In the genomic region with DNA sequence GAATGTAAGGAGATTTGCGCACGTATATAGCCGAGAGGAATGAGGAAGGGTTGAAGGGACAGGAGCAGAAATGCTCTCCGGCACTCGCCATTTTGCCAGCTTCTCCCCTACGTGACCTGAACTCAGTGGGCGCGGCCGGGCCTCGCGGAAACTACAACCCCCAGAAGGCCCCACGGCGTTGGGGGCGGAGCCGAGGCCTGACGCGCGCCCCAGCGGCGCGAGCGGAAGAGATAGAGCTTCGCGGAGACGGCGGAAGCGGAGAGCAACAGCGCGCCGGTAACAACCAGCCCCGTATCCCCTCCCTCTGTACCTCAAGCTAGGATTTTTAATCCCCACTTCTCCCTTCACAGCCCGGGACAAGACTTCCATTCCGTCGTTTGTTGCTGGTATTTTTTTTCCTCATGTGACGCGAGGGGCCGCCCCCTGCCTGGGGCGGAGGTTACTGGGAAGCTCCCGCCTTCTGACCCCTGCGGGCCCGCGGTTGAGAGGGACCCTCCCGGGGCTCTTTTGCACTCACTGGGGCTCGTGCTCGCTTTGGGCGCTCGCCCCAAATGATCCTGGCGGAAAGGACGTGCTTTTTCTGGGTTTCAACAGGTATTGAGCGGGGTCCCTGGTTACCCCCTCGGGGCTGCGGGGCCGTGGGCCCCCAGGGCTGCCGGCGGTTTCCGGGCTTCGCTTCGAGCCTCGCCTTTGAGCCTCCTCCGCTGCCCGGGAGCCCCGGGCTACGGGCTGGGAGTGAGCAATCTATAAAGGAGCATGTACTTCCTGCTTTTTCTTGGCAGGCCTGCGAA, we compare ENCODE assay signal across 8 cellular contexts. TPM values are rescaled to one million over a fixed set of nuclear protein-coding genes. Genes with fewer than 3 reads are reported as not detected.
DNase-seq lines count a peak whose midpoint lies in the region; TF ChIP-seq lines count a peak whose summit lies in the region.

R3HCC1L (plus strand) TSS at position 227 of the 791 bp plus-strand sequence. CDS start 73,458 bp downstream, outside the sequence.

- H3K4me1 ChIP-seq in SK-N-SH (ENCODE audit: control insufficient read depth in 1 of 2, insufficient read depth in 2 of 2, low read depth in 1 of 2, low read length in 1 of 2) (no peaks in the 10 kb centered on the region; a peak in 2 of 4 replicates), suprapubic skin (peaks cover 11% of the 10 kb centered on the region)

- peak within 1 kb of the TSS; percentile 88 for H3K9ac ChIP-seq in SK-N-SH

- H3K9me2 ChIP-seq in SK-N-SH = no peaks in the 10 kb centered on the region

- peak; percentile 22 to 73 for TF ChIP-seq POLR2A in suprapubic skin (IDR thresholded peaks at IDR 0.05)

- TF ChIP-seq EP300 in SK-N-SH (IDR thresholded peaks at IDR 0.05; ENCODE audit: borderline replicate concordance in 1 of 2, low read depth in 1 of 2, low read length in 1 of 2) = no peak
- no peak for TF ChIP-seq EP300 in suprapubic skin (IDR thresholded peaks at IDR 0.05)

- under 1% methylated on average over 28 of the region's 64 CpGs for WGBS in SK-N-SH (ENCODE audit: low lambda C conversion rate)
- under 1% methylated on average over 52 of the region's 64 CpGs for WGBS in suprapubic skin

- H3K4me2 ChIP-seq in SK-N-SH = peak within 1 kb of the TSS; percentile 85

- TF ChIP-seq CTCF in GM06990 (IDR thresholded peaks at IDR 0.05; ENCODE audit: insufficient read depth, low read length, poor library complexity, severe bottlenecking) = no peak
- no peak for TF ChIP-seq CTCF in HFF-Myc (IDR thresholded peaks at IDR 0.05; ENCODE audit: low read depth, low read length, missing control alignments)
- no peak for TF ChIP-seq CTCF in SK-N-SH (IDR thresholded peaks at IDR 0.05)
- TF ChIP-seq CTCF in suprapubic skin (IDR thresholded peaks at IDR 0.05) = no peak

- H3K36me3 ChIP-seq in GM06990 (ENCODE audit: control insufficient read depth, insufficient read depth, low read length) (no peaks in the 10 kb centered on the region), SK-N-SH (replicated peaks in 1 of 2; ENCODE audit: control insufficient read depth in 1 of 2, insufficient read depth in 2 of 2, low read length in 1 of 2) (no peaks in the 10 kb centered on the region), suprapubic skin (no peaks in the 10 kb centered on the region)

- H3K27ac ChIP-seq in SK-N-SH (ENCODE audit: low read depth in 2 of 2, low read length in 1 of 2) (peak within 1 kb of the TSS; percentile 85 to 93), suprapubic skin (peak within 1 kb of the TSS; percentile 94)

- H3K9me3 ChIP-seq in SK-N-SH (no peaks in the 10 kb centered on the region), suprapubic skin (no peaks in the 10 kb centered on the region)

- H3K4me3 ChIP-seq in GM06990 (replicated peaks; ENCODE audit: low read depth, low read length) = peak within 1 kb of the TSS; percentile 89
- H3K4me3 ChIP-seq in HFF-Myc (replicated peaks; ENCODE audit: low read depth, low read length) = peak within 1 kb of the TSS; percentile 91
- H3K4me3 ChIP-seq in SK-N-SH (ENCODE audit: low read depth in 2 of 2, low read length in 1 of 2) = peak within 1 kb of the TSS; percentile 84 to 86
- peak within 1 kb of the TSS; percentile 88 for H3K4me3 ChIP-seq in suprapubic skin

- TF ChIP-seq RAD21 in SK-N-SH (IDR thresholded peaks at IDR 0.05; ENCODE audit: low read length) = no peak

- H4K20me1 ChIP-seq in SK-N-SH (ENCODE audit: insufficient read depth) = peaks cover 22% of the 10 kb centered on the region

- H3F3A ChIP-seq in SK-N-SH (replicated peaks; ENCODE audit: insufficient read depth) = no peaks in the 10 kb centered on the region

- POLR2A ChIA-PET in SK-N-SH (lab: Yijun Ruan, JAX) = interaction anchor here (0.6 to 1.1 kb wide), 7 partner anchors 8 to 255 kb away, joined by 3 to 6 read pairs (median 3); no protein-coding TSS in a partner anchor

- H3K79me2 ChIP-seq in SK-N-SH (ENCODE audit: insufficient read depth) = peaks cover 51% of the 10 kb centered on the region

- peak within 1 kb of the TSS; percentile 94 for H2AFZ ChIP-seq in SK-N-SH (ENCODE audit: low read depth)

- H3K27me3 ChIP-seq in GM06990 (replicated peaks; ENCODE audit: control insufficient read depth, insufficient read depth, low read length) = no peaks in the 10 kb centered on the region
- H3K27me3 ChIP-seq in SK-N-SH (ENCODE audit: insufficient read depth) = no peaks in the 10 kb centered on the region; the same call in 1 of the 2 replicates
- no peaks in the 10 kb centered on the region for H3K27me3 ChIP-seq in suprapubic skin

- DNase-seq in GM06990 (ENCODE audit: extremely low read depth, insufficient read length) (peak; percentile 96), HFF-Myc (ENCODE audit: extremely low read depth, low read depth) (peak; percentile 56), MV-4-11 (lab: John Stamatoyannopoulos, UW) (peak; percentile 83), SK-N-SH (peak; percentile 92), glomerular endothelial cell (ENCODE audit: extremely low read depth, low read depth, low spot score) (peak; percentile 39), occipital lobe (lab: John Stamatoyannopoulos, UW) (peak; percentile 85), suprapubic skin (ENCODE audit: low spot score in 2 of 2) (peak; percentile 94 to 95)
- peak; percentile 94 for DNase-seq in activated naive CD4-positive, alpha-beta T cell treated with anti-CD3 and anti-CD28 coated beads, Interleukin-2, amount 50 U/mL, for 16 hours

- CTCF ChIA-PET in SK-N-SH (lab: Yijun Ruan, JAX) = interaction anchor here (0.7 to 2.4 kb wide), 6 partner anchors 34 to 220 kb away, joined by 3 to 14 read pairs (median 4); no protein-coding TSS in a partner anchor

TF ChIP-seq in SK-N-SH, 30 proteins besides CTCF, POLR2A, EP300 and RAD21 (continues in another document):
- TF ChIP-seq JUND (IDR thresholded peaks at IDR 0.05) (no peak), NRF1 (IDR thresholded peaks at IDR 0.05; ENCODE audit: low read depth, low read length) (peak; percentile 27; the same call in 1 of the 2 replicates), TCF12 (IDR thresholded peaks at IDR 0.05) (no peak), FOXJ3 (CRISPR knock-in tag; IDR thresholded peaks at IDR 0.05) (no peak), REST (IDR thresholded peaks at IDR 0.05; ENCODE audit: low read depth, low read length) (no peak), TAF1 (IDR thresholded peaks at IDR 0.05; ENCODE audit: borderline replicate concordance, low read depth, low read length) (peak; percentile 68), NFIC (IDR thresholded peaks at IDR 0.05; ENCODE audit: borderline replicate concordance) (no peak), YY1 (IDR thresholded peaks at IDR 0.05; ENCODE audit: low read depth) (peak; percentile 78), ELF1 (IDR thresholded peaks at IDR 0.05) (peak; percentile 90), TEAD4 (IDR thresholded peaks at IDR 0.05; ENCODE audit: borderline replicate concordance, insufficient read depth) (no peak), MEF2A (IDR thresholded peaks at IDR 0.05; ENCODE audit: borderline replicate concordance, low read depth) (no peak), ZBTB33 (IDR thresholded peaks at IDR 0.05; ENCODE audit: borderline replicate concordance, low read depth) (0 out of 2 replicates have a peak, but pooled peaks have one; percentile 52)

RNA-seq across cellular contexts. Expression of gene R3HCC1L, which starts in this region (rescaled TPM):
- 6.0 and 7.4 TPM in 2 replicates for polyA plus RNA-seq in SK-N-SH (2012; rRNA removed)
- 7.1 and 7.7 TPM in 2 replicates for polyA plus RNA-seq in SK-N-SH (2012; cell fraction: cytosol; rRNA removed)
- polyA plus RNA-seq in SK-N-SH (2012; cell fraction: nucleus; rRNA removed) = 8.5 and 14.1 TPM in 2 replicates
- total RNA-seq in glomerular endothelial cell = 7.8 and 11.4 TPM in 2 replicates
- 17.3 TPM for total RNA-seq in occipital lobe
- 10 to 100 TPM in 1 of 4 donors, 1 to 10 TPM in 3; 7.9 to 17.5 (median 9.7) TPM for total RNA-seq in suprapubic skin

Comparison
In these comparisons a context has a peak if more than half of its experiments do, and no peak if none do; other contexts are left out.
1. Peak in every context shown above with its lines: DNase-seq, H3K4me3 ChIP-seq and H3K27ac ChIP-seq.
2. DNase-seq: peak in every context shown above with its lines; median percentile 96 in GM06990; 94 in suprapubic skin; 94 in activated naive CD4-positive, alpha-beta T cell treated with anti-CD3 and anti-CD28 coated beads, Interleukin-2, amount 50 U/mL, for 16 hours; 92 in SK-N-SH; 85 in occipital lobe; 83 in MV-4-11; 56 in HFF-Myc; 39 in glomerular endothelial cell.